In the genomic region with DNA sequence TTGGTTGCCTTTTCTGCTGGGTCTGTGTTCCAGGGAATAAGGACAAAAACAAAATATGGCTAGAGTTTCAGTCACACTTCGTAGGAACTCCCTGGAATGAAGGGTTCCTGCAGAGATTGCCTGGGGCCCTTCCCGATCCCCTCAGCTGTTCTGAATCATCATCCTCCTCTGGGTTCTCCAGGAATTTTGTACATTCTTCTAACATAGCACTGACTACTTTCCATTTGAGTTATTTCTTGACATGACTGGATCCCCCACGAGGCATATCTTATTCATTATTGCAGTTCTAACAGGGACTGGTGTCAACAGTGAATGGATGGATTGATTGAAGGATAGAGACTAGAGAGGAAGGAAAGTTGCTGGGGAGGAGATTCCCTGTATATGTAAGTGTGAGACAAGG, we compare ENCODE assay signal across 14 cellular contexts. TPM values are rescaled to one million over a fixed set of nuclear protein-coding genes. Genes with fewer than 3 reads are reported as not detected.
DNase-seq lines count a peak whose midpoint lies in the region; ATAC-seq, FAIRE-seq and TF ChIP-seq lines count a peak whose summit lies in the region.
"Had no signal": no experiment of that assay in that cellular context is flagged by ENCODE, and none has a peak within 500 bp of the region (broad histone marks: within the 10 kb centered on the region; RNA-seq: fewer than 3 reads in every experiment).

No MANE protein-coding gene starts in this region.

- TF ChIP-seq RAD21 in A549 (conservative IDR thresholded peaks at IDR 0.05 in 1 of 2, IDR thresholded peaks at IDR 0.05 in 1 of 2): no peak

- intact Hi-C loops in prostate gland (cut with DNase I): no loop called here

- H3K4me3 ChIP-seq in A549 (no peak overlapping the region), adipocyte (ENCODE audit: low read length) (no peak overlapping the region), prostate gland (no peak overlapping the region)

- H3K4me1 Mint-ChIP-seq in HFFc6 (ENCODE audit: low read depth): peaks cover 85% of the 10 kb centered on the region
- no peaks in the 10 kb centered on the region for H3K4me1 Mint-ChIP-seq in stimulated activated naive CD8-positive, alpha-beta T cell treated with anti-CD3 and anti-CD28 coated beads, Interleukin-15, amount 100 ng/mL, for 72 hours
- H3K4me1 Mint-ChIP-seq: T-helper 17 cell had no signal

- TF ChIP-seq POLR2A in A549 (IDR thresholded peaks at IDR 0.05; ENCODE audit: low read length) (no peak), prostate gland (IDR thresholded peaks at IDR 0.05) (no peak)

- POLR2A ChIA-PET in A549 (lab: Yijun Ruan, JAX): no interaction called here

- CTCF ChIA-PET in A549 (lab: Yijun Ruan, JAX): no interaction called here

- H3K9ac ChIP-seq in adipocyte (ENCODE audit: low read length): peak overlapping the region; percentile 53

- no peak for TF ChIP-seq EP300 in A549 (IDR thresholded peaks at IDR 0.05)

- H3K4me1 ChIP-seq in A549 (peaks cover 29% of the 10 kb centered on the region), adipocyte (ENCODE audit: control insufficient read depth, insufficient read depth, low read length) (peaks cover 42% of the 10 kb centered on the region), foreskin keratinocyte (peaks cover 37% of the 10 kb centered on the region), prostate gland (replicated peaks) (no peaks in the 10 kb centered on the region)

- no peaks in the 10 kb centered on the region; the same call in 1 of the 2 replicates for H3K27me3 Mint-ChIP-seq in HFFc6 (ENCODE audit: insufficient read depth)
- peaks cover 39% of the 10 kb centered on the region for H3K27me3 Mint-ChIP-seq in stimulated activated naive CD8-positive, alpha-beta T cell treated with anti-CD3 and anti-CD28 coated beads, Interleukin-15, amount 100 ng/mL, for 72 hours

- DNase-seq in A549 (ENCODE audit: low read depth in 1 of 2, low spot score in 1 of 2) (no peak), HFFc6 (peak; percentile 78), adipocyte (ENCODE audit: low read depth) (peak; percentile 87), foreskin keratinocyte (peak; percentile 82 to 92), prostate gland (ENCODE audit: low spot score) (no peak), CD1c-positive myeloid dendritic cell (ENCODE audit: extremely low spot score) (no peak)
- DNase-seq in stimulated activated naive CD8-positive, alpha-beta T cell treated with anti-CD3 and anti-CD28 coated beads, Interleukin-15, amount 100 ng/mL, for 72 hours: no peak
- DNase-seq: activated effector memory CD4-positive, alpha-beta T cell treated with Interleukin-2 at 50 U/mL for 16 hours; Kasumi-1; left ventricle myocardium superior; T-helper 17 cell had no signal

- no peaks in the 10 kb centered on the region for H3K27me3 ChIP-seq in adipocyte (replicated peaks; ENCODE audit: control insufficient read depth, insufficient read depth, low read length)
- no peaks in the 10 kb centered on the region for H3K27me3 ChIP-seq in foreskin keratinocyte
- no peaks in the 10 kb centered on the region for H3K27me3 ChIP-seq in prostate gland (replicated peaks; ENCODE audit: insufficient read depth)

- H3K4me3 Mint-ChIP-seq in HFFc6: peak overlapping the region; percentile 3; the same call in 1 of the 2 replicates
- no peak overlapping the region for H3K4me3 Mint-ChIP-seq in stimulated activated naive CD8-positive, alpha-beta T cell treated with anti-CD3 and anti-CD28 coated beads, Interleukin-15, amount 100 ng/mL, for 72 hours
- H3K4me3 Mint-ChIP-seq: T-helper 17 cell had no signal

- 10% methylated on average over 3 of the region's 3 CpGs for WGBS in A549 (ENCODE audit: missing lambda C conversion rate)
- 89% methylated on average over 3 of the region's 3 CpGs for WGBS in prostate gland

- peak overlapping the region; percentile 48 for H3K27ac Mint-ChIP-seq in HFFc6
- H3K27ac Mint-ChIP-seq in stimulated activated naive CD8-positive, alpha-beta T cell treated with anti-CD3 and anti-CD28 coated beads, Interleukin-15, amount 100 ng/mL, for 72 hours: no peak overlapping the region
- H3K27ac Mint-ChIP-seq: T-helper 17 cell had no signal

- no peaks in the 10 kb centered on the region for H3K9me3 ChIP-seq in A549
- H3K9me3 ChIP-seq in adipocyte (ENCODE audit: control insufficient read depth, low read length): no peaks in the 10 kb centered on the region
- H3K9me3 ChIP-seq in prostate gland: no peaks in the 10 kb centered on the region

- ATAC-seq in A549: peak in 1 of 2 experiments; percentile 53; a peak in 2 of 6 replicates
- ATAC-seq in foreskin keratinocyte: peak; percentile 79
- no peak for ATAC-seq in stimulated activated naive CD8-positive, alpha-beta T cell treated with anti-CD3 and anti-CD28 coated beads, Interleukin-15, amount 100 ng/mL, for 72 hours
- ATAC-seq in HG02852 (IDR thresholded peaks at IDR 0.05; ENCODE audit: unreplicated experiment): no peak
- ATAC-seq: left ventricle myocardium superior, T-helper 17 cell had no signal

- no peaks in the 10 kb centered on the region for H3K9me3 Mint-ChIP-seq in HFFc6
- peaks cover 7 to 10% of the 10 kb centered on the region in 2 donors for H3K9me3 Mint-ChIP-seq in stimulated activated naive CD8-positive, alpha-beta T cell treated with anti-CD3 and anti-CD28 coated beads, Interleukin-15, amount 100 ng/mL, for 72 hours

- H3K27ac ChIP-seq in A549 (no peak overlapping the region), foreskin keratinocyte (peak overlapping the region; percentile 21), prostate gland (no peak overlapping the region)

- peaks cover 10% of the 10 kb centered on the region; the same call in 1 of the 2 replicates for H3K36me3 Mint-ChIP-seq in HFFc6 (ENCODE audit: low read depth)

- H3K4me2 ChIP-seq in A549: peak overlapping the region; percentile 11; the same call in 2 of the 3 replicates

- TF ChIP-seq CTCF in A549 (IDR thresholded peaks at IDR 0.05): no peak
- TF ChIP-seq CTCF in HFFc6 (IDR thresholded peaks at IDR 0.05): no peak
- TF ChIP-seq CTCF in foreskin keratinocyte (conservative IDR thresholded peaks at IDR 0.05): no peak
- TF ChIP-seq CTCF in prostate gland (IDR thresholded peaks at IDR 0.05): no peak

- no peak for FAIRE-seq in A549 (lab: Jason Lieb, UNC)
- FAIRE-seq: A204.1, colon had no signal

- H3K36me3 ChIP-seq in adipocyte (ENCODE audit: control insufficient read depth, insufficient read depth, low read length, severe bottlenecking) (no peaks in the 10 kb centered on the region), prostate gland (no peaks in the 10 kb centered on the region)

TF ChIP-seq in A549, 52 proteins besides CTCF, POLR2A, EP300 and RAD21:
- no peak for TF ChIP-seq ZFP36 (IDR thresholded peaks at IDR 0.05; ENCODE audit: borderline replicate concordance, partially characterized antibody)
- TF ChIP-seq, protein P1, sequence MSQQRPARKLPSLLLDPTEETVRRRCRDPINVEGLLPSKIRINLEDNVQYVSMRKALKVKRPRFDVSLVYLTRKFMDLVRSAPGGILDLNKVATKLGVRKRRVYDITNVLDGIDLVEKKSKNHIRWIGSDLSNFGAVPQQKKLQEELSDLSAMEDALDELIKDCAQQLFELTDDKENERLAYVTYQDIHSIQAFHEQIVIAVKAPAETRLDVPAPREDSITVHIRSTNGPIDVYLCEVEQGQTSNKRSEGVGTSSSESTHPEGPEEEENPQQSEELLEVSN (IDR thresholded peaks at IDR 0.05; ENCODE audit: borderline replicate concordance, low read depth): no peak
- TF ChIP-seq, protein P2, sequence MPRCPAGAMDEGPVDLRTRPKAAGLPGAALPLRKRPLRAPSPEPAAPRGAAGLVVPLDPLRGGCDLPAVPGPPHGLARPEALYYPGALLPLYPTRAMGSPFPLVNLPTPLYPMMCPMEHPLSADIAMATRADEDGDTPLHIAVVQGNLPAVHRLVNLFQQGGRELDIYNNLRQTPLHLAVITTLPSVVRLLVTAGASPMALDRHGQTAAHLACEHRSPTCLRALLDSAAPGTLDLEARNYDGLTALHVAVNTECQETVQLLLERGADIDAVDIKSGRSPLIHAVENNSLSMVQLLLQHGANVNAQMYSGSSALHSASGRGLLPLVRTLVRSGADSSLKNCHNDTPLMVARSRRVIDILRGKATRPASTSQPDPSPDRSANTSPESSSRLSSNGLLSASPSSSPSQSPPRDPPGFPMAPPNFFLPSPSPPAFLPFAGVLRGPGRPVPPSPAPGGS (IDR thresholded peaks at IDR 0.05): no peak
- TF ChIP-seq CBX2 (IDR thresholded peaks at IDR 0.05; ENCODE audit: borderline replicate concordance, low read depth): no peak
- TF ChIP-seq JUNB (IDR thresholded peaks at IDR 0.05): no peak
- TF ChIP-seq JUN (IDR thresholded peaks at IDR 0.05): no peak
- no peak for TF ChIP-seq FOSL2 (IDR thresholded peaks at IDR 0.05)
- no peak for TF ChIP-seq FOSL2 (CRISPR knock-in tag; IDR thresholded peaks at IDR 0.05)
- TF ChIP-seq, protein P3, sequence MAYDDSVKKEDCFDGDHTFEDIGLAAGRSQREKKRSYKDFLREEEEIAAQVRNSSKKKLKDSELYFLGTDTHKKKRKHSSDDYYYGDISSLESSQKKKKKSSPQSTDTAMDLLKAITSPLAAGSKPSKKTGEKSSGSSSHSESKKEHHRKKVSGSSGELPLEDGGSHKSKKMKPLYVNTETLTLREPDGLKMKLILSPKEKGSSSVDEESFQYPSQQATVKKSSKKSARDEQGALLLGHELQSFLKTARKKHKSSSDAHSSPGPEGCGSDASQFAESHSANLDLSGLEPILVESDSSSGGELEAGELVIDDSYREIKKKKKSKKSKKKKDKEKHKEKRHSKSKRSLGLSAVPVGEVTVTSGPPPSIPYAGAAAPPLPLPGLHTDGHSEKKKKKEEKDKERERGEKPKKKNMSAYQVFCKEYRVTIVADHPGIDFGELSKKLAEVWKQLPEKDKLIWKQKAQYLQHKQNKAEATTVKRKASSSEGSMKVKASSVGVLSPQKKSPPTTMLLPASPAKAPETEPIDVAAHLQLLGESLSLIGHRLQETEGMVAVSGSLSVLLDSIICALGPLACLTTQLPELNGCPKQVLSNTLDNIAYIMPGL (CRISPR knock-in tag; IDR thresholded peaks at IDR 0.05; ENCODE audit: borderline replicate concordance): no peak

RNA-seq across cellular contexts. Expression of a gene that starts 49.2 kb away (rescaled TPM):
- polyA plus RNA-seq in A549 (2011; rRNA removed): 0.50 and 0.74 TPM in 2 replicates
- polyA plus RNA-seq in A549 (2012; cell fraction: cytosol; rRNA removed): 0.04 and 0.12 TPM in 2 replicates
- polyA plus RNA-seq in A549 (2012; cell fraction: nucleus; rRNA removed): 0.31 and 0.36 TPM in 2 replicates
- 0.63 to 0.68 TPM (median 0.67 TPM) in 3 replicates for polyA plus RNA-seq in A549 (2017; fragmentation: RNase III; extraction: RNeasy Plus Mini Kit Qiagen cat#74134 plus additional on column Dnase treatment)
- 0.70 and 1.1 TPM in 2 replicates for polyA minus RNA-seq in A549 (2011; rRNA and poly(A)+ RNA removed)
- 10 to 100 TPM; 51.6 to 86.3 (median 70.4) TPM for total RNA-seq in HFFc6 (2021; fragmentation: NEBNext Ultra II Directional; extraction: Animal tissue kit (Norgen Biotek cat#: 25700))
- 12.7 and 49.3 TPM in 2 replicates for total RNA-seq in foreskin keratinocyte
- 3.1 and 15.6 TPM in 2 replicates for polyA plus RNA-seq in foreskin keratinocyte
- 10 to 100 TPM; 35.4 to 92.5 TPM for total RNA-seq in prostate gland
- total RNA-seq: T-helper 17 cell had no signal

Comparison
In these comparisons a context has a peak if more than half of its experiments do, and no peak if none do; other contexts are left out.
1. DNase-seq: peak in HFFc6 (single experiment), adipocyte (single experiment) and foreskin keratinocyte (2 of 2); none in A549 (0 of 2), prostate gland (single experiment), stimulated activated naive CD8-positive, alpha-beta T cell treated with anti-CD3 and anti-CD28 coated beads, Interleukin-15, amount 100 ng/mL, for 72 hours (0 of 2) and CD1c-positive myeloid dendritic cell (single experiment).